9 cellular contexts compared by ENCODE assay signal in the genomic region with DNA sequence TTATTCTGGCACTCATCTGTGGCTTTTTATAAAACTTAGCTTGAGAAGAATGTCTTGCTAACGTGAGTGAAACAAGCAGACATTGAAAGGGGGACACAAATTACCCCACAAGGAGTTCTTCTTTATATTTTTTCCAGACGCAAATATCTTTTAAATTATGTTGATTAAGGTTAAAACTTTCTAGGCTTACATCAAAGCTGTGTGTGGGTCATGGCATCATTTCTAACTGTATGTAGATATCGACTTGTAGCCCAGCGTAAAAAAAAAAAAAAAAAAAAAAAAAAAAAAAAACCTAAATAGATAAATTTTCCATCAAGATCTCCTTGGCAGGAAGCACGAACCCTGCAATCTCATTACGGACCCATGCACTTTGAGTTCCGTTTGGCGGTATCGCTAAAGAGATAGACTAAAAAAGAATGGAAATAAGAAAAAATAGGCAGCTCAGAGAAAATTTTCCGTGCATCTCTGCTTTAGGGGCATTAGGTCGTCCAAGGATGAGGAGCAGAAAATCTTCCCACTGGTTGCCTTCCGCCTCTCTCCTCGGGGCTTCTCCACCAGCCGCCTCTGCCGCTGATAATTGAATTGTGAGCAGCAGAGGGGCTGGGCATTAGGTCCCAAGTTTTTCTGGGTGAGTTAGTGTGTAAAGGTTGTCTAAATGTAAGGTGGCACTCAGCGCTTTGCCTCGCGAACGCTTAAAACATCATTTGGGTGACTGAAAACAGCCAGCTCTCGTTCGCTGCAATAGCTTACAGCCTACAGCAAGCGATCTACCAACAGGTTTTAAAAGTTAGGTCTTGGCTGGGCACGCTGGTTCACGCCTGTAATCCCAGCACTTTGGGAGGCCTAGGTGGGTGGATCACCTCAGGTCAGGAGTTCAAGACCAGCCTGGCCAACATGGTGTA.
DNase-seq lines count a peak whose midpoint lies in the region; ATAC-seq and TF ChIP-seq lines count a peak whose summit lies in the region.
"Had no signal": no experiment of that assay in that cellular context is flagged by ENCODE, and none has a peak within 500 bp of the region (broad histone marks: within the 10 kb centered on the region; RNA-seq: fewer than 3 reads in every experiment).

No MANE protein-coding gene starts in this region.

- WGBS in esophagus squamous epithelium, 2 donors, result 16 to 19% methylated on average over 23 to 24 of the region's 24 CpGs

- POLR2A ChIA-PET in HEK293 (lab: Yijun Ruan, JAX), result interaction anchor here (1.0 to 2.5 kb wide), 5 partner anchors 13 to 193 kb away, joined by 3 to 11 read pairs (median 7); no protein-coding TSS in a partner anchor

- no peak for TF ChIP-seq CTCF in HEK293 (tag by site-specific recombination; IDR thresholded peaks at IDR 0.05)
- TF ChIP-seq CTCF in esophagus squamous epithelium (IDR thresholded peaks at IDR 0.05), result no peak

- H3K27me3 ChIP-seq in esophagus squamous epithelium, result peaks cover 0 to 93% (median 10%) of the 10 kb centered on the region in 4 donors

- no peaks in the 10 kb centered on the region for H3K36me3 ChIP-seq in HEK293 (ENCODE audit: control insufficient read depth in 2 of 2, insufficient read depth in 1 of 2, low read length in 2 of 2)
- no peaks in the 10 kb centered on the region for H3K36me3 ChIP-seq in esophagus squamous epithelium

- H3K27ac ChIP-seq in HEK293 (ENCODE audit: extremely low read depth, low read depth, low read length) (no peak overlapping the region), esophagus squamous epithelium (no peak overlapping the region)
- H3K27ac ChIP-seq: parathyroid adenoma had no signal

- H3K4me3 ChIP-seq in HEK293 (ENCODE audit: low read depth, low read length) (peak overlapping the region; percentile 88), esophagus squamous epithelium (peak overlapping the region; percentile 35 to 64 (median 48)), skeletal muscle cell (ENCODE audit: low read depth, low read length) (peak overlapping the region; percentile 71)

- H3K4me1 ChIP-seq in HEK293 (ENCODE audit: control insufficient read depth, insufficient read depth, low read length), result no peaks in the 10 kb centered on the region
- H3K4me1 ChIP-seq in esophagus squamous epithelium, result peaks cover 0 to 19% (median 4%) of the 10 kb centered on the region in 3 donors
- H3K4me1 ChIP-seq: parathyroid adenoma had no signal

- ATAC-seq in SK-N-SH treated with all-trans-retinoic acid at 6 μM for 48 hours, result peak; percentile 11
- ATAC-seq in GM21576 (IDR thresholded peaks at IDR 0.05; ENCODE audit: unreplicated experiment), result no peak

- intact Hi-C loops in esophagus squamous epithelium (cut with DNase I), result no loop called here

- no peak for TF ChIP-seq POLR2A in esophagus squamous epithelium (IDR thresholded peaks at IDR 0.05)

- DNase-seq in esophagus squamous epithelium (lab: John Stamatoyannopoulos, UW) (no peak), skeletal muscle cell (ENCODE audit: low read depth) (no peak), DMS53 (lab: John Stamatoyannopoulos, UW) (no peak), AG08396 (ENCODE audit: low spot score) (no peak)
- DNase-seq: NCI-H2029 treated with DMSO at 0.1 percent for 48 hours had no signal

- H3K9me3 ChIP-seq in HEK293 (ENCODE audit: control insufficient read depth, insufficient read depth, low read depth, low read length), result no peaks in the 10 kb centered on the region
- H3K9me3 ChIP-seq in esophagus squamous epithelium, result peaks cover 0 to 13% (median 8%) of the 10 kb centered on the region in 3 donors

- CTCF ChIA-PET in HEK293 (lab: Yijun Ruan, JAX), result interaction anchor here (0.7 to 2.2 kb wide), 6 partner anchors 9 to 589 kb away, joined by 3 to 5 read pairs (median 4); no protein-coding TSS in a partner anchor

TF ChIP-seq in HEK293, 187 proteins besides CTCF, POLR2A, EP300 and RAD21:
- no peak for TF ChIP-seq ZNF621 (tag by site-specific recombination; IDR thresholded peaks at IDR 0.05)
- TF ChIP-seq, protein P1, sequence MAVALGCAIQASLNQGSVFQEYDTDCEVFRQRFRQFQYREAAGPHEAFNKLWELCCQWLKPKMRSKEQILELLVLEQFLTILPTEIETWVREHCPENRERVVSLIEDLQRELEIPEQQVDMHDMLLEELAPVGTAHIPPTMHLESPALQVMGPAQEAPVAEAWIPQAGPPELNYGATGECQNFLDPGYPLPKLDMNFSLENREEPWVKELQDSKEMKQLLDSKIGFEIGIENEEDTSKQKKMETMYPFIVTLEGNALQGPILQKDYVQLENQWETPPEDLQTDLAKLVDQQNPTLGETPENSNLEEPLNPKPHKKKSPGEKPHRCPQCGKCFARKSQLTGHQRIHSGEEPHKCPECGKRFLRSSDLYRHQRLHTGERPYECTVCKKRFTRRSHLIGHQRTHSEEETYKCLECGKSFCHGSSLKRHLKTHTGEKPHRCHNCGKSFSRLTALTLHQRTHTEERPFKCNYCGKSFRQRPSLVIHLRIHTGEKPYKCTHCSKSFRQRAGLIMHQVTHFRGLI (tag by site-specific recombination; IDR thresholded peaks at IDR 0.05), result 0 out of 2 replicates have a peak, but pooled peaks have one; percentile 19
- TF ChIP-seq, protein P2, sequence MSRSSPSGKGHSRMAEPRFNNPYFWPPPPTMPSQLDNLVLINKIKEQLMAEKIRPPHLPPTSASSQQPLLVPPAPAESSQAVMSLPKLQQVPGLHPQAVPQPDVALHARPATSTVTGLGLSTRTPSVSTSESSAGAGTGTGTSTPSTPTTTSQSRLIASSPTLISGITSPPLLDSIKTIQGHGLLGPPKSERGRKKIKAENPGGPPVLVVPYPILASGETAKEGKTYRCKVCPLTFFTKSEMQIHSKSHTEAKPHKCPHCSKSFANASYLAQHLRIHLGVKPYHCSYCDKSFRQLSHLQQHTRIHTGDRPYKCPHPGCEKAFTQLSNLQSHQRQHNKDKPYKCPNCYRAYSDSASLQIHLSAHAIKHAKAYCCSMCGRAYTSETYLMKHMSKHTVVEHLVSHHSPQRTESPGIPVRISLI (tag by site-specific recombination; IDR thresholded peaks at IDR 0.05), result peak; percentile 80
- 0 out of 2 replicates have a peak, but pooled peaks have one; percentile 3 for TF ChIP-seq KLF9 (tag by site-specific recombination; IDR thresholded peaks at IDR 0.05; ENCODE audit: low read depth)
- no peak for TF ChIP-seq EGR2 (tag by site-specific recombination; IDR thresholded peaks at IDR 0.05; ENCODE audit: low read depth)

TF ChIP-seq in SK-N-SH treated with all-trans-retinoic acid at 6 μM for 48 hours, 23 proteins besides CTCF, POLR2A, EP300 and RAD21 (continues in another document):
- no peak for TF ChIP-seq BACH2 (CRISPR knock-in tag; IDR thresholded peaks at IDR 0.05; ENCODE audit: borderline replicate concordance)
- no peak for TF ChIP-seq ZNF70 (CRISPR knock-in tag; IDR thresholded peaks at IDR 0.05)
- no peak for TF ChIP-seq ZNF8 (CRISPR knock-in tag; IDR thresholded peaks at IDR 0.05)
- TF ChIP-seq RARB (CRISPR knock-in tag; IDR thresholded peaks at IDR 0.05), result no peak
- no peak for TF ChIP-seq GLIS3 (CRISPR knock-in tag; IDR thresholded peaks at IDR 0.05)
- TF ChIP-seq, protein P3, sequence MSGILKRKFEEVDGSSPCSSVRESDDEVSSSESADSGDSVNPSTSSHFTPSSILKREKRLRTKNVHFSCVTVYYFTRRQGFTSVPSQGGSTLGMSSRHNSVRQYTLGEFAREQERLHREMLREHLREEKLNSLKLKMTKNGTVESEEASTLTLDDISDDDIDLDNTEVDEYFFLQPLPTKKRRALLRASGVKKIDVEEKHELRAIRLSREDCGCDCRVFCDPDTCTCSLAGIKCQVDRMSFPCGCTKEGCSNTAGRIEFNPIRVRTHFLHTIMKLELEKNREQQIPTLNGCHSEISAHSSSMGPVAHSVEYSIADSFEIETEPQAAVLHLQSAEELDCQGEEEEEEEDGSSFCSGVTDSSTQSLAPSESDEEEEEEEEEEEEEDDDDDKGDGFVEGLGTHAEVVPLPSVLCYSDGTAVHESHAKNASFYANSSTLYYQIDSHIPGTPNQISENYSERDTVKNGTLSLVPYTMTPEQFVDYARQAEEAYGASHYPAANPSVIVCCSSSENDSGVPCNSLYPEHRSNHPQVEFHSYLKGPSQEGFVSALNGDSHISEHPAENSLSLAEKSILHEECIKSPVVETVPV (CRISPR knock-in tag; IDR thresholded peaks at IDR 0.05), result no peak
- no peak for TF ChIP-seq TOX (CRISPR knock-in tag; IDR thresholded peaks at IDR 0.05; ENCODE audit: borderline replicate concordance)
- no peak for TF ChIP-seq ESRRG (CRISPR knock-in tag; IDR thresholded peaks at IDR 0.05)
- TF ChIP-seq, protein P4, sequence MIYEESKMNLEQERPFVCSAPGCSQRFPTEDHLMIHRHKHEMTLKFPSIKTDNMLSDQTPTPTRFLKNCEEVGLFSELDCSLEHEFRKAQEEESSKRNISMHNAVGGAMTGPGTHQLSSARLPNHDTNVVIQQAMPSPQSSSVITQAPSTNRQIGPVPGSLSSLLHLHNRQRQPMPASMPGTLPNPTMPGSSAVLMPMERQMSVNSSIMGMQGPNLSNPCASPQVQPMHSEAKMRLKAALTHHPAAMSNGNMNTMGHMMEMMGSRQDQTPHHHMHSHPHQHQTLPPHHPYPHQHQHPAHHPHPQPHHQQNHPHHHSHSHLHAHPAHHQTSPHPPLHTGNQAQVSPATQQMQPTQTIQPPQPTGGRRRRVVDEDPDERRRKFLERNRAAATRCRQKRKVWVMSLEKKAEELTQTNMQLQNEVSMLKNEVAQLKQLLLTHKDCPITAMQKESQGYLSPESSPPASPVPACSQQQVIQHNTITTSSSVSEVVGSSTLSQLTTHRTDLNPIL (CRISPR knock-in tag; IDR thresholded peaks at IDR 0.05; ENCODE audit: low read depth), result no peak
